11 cellular contexts compared by ENCODE assay signal in the genomic region with DNA sequence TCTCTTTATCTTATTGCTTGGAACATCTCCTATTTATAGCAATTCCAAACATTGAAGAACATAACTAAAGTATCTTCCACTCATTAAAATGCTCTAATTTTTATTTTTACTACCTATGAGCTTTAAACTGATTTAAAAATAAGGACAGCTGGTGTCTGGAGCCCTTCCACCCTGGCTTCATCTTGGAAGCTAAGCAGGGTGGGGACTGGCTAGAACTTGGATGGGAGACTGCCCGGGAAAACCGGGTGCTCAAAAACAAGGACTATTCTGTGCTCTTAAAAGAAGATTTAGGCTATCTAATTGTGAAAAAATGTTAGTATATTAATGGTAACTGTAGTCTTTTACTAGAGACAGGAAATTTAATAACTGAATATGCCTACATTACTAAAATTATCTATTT.
A peak's percentile ranks its signal among the peaks of the same experiment; 100 is the strongest.
DNase-seq lines count a peak whose midpoint lies in the region; ATAC-seq and TF ChIP-seq lines count a peak whose summit lies in the region.
"Had no signal": no experiment of that assay in that cellular context is flagged by ENCODE, and none has a peak within 500 bp of the region (broad histone marks: within the 10 kb centered on the region; RNA-seq: fewer than 3 reads in every experiment).

No MANE protein-coding gene starts in this region.

- H3K9me3 ChIP-seq in mammary epithelial cell (replicated peaks; ENCODE audit: insufficient read depth, low read length) (no peaks in the 10 kb centered on the region), mesenchymal stem cell (ENCODE audit: control insufficient read depth, low read length) (no peaks in the 10 kb centered on the region), gastroesophageal sphincter (no peaks in the 10 kb centered on the region)

- H3K36me3 ChIP-seq in mammary epithelial cell (ENCODE audit: insufficient read depth, low read length) (no peaks in the 10 kb centered on the region), mesenchymal stem cell (ENCODE audit: control insufficient read depth in 1 of 2, insufficient read depth in 2 of 2, low read depth in 1 of 2, low read length in 2 of 2) (no peaks in the 10 kb centered on the region), gastroesophageal sphincter (no peaks in the 10 kb centered on the region)

- no peak overlapping the region for H2BK120ac ChIP-seq in mesenchymal stem cell (ENCODE audit: low read depth, low read length)

- no peak overlapping the region for H3K14ac ChIP-seq in mesenchymal stem cell (ENCODE audit: low read length in 2 of 2)

- no peaks in the 10 kb centered on the region for H3K79me2 ChIP-seq in mammary epithelial cell (ENCODE audit: insufficient read depth, low read length)

- CTCF ChIA-PET in mammary epithelial cell (lab: Charles Lee; ENCODE audit: low non-redundant PET) = no interaction called here

- H3K27me3 ChIP-seq in mammary epithelial cell (ENCODE audit: insufficient read depth, low read length) = peaks cover 4% of the 10 kb centered on the region
- H3K27me3 ChIP-seq in mesenchymal stem cell (ENCODE audit: control insufficient read depth in 1 of 2, insufficient read depth in 1 of 2, low read length in 2 of 2) = peaks cover 32 to 35% of the 10 kb centered on the region in 2 experiments
- H3K27me3 ChIP-seq in gastroesophageal sphincter = peaks cover 25% of the 10 kb centered on the region

- no peak overlapping the region for H3K4me3 ChIP-seq in mammary epithelial cell (replicated peaks in 1 of 3; ENCODE audit: insufficient read depth in 1 of 3, low read depth in 2 of 3, low read length in 3 of 3)
- no peak overlapping the region for H3K4me3 ChIP-seq in mesenchymal stem cell (ENCODE audit: insufficient read depth in 1 of 2, low read depth in 1 of 2, low read length in 2 of 2)
- H3K4me3 ChIP-seq in gastroesophageal sphincter = no peak overlapping the region

- H3K27ac ChIP-seq in mammary epithelial cell (ENCODE audit: insufficient read depth, low read depth, low read length) (no peak overlapping the region), mesenchymal stem cell (ENCODE audit: low read length, poor library complexity, severe bottlenecking) (no peak overlapping the region), gastroesophageal sphincter (no peak overlapping the region)

- ATAC-seq in HG03460 (IDR thresholded peaks at IDR 0.05; ENCODE audit: unreplicated experiment) (no peak), gastroesophageal sphincter (no peak), GM21723 (IDR thresholded peaks at IDR 0.05; ENCODE audit: unreplicated experiment) (no peak)

- no peak for TF ChIP-seq EP300 in gastroesophageal sphincter (IDR thresholded peaks at IDR 0.05)

- no peaks in the 10 kb centered on the region for H3K79me1 ChIP-seq in mesenchymal stem cell (replicated peaks; ENCODE audit: low read length, poor library complexity, severe bottlenecking)

- no peak overlapping the region for H4K8ac ChIP-seq in mesenchymal stem cell (ENCODE audit: low read length)

- no peak overlapping the region for H2BK5ac ChIP-seq in mesenchymal stem cell (ENCODE audit: low read depth, low read length, poor library complexity, severe bottlenecking)

- H4K91ac ChIP-seq in mesenchymal stem cell (ENCODE audit: low read length) = no peak overlapping the region

- no peaks in the 10 kb centered on the region for H4K20me1 ChIP-seq in mammary epithelial cell (ENCODE audit: insufficient read depth, low read length)

- in situ Hi-C loops in mammary epithelial cell (cut with MboI; ENCODE audit: low sequenced_read_pairs in 2 of 2) = loop anchor here in 1 of 2 donors (25.0 kb wide), 1 partner anchor 435 kb away; no protein-coding TSS in a partner anchor

- H3K4me2 ChIP-seq in mammary epithelial cell (ENCODE audit: insufficient read depth, low read depth, low read length) (no peak overlapping the region), mesenchymal stem cell (ENCODE audit: low read length, poor library complexity, severe bottlenecking) (no peak overlapping the region)

- TF ChIP-seq POLR2A in gastroesophageal sphincter (IDR thresholded peaks at IDR 0.05) = no peak

- H2BK12ac ChIP-seq in mesenchymal stem cell (ENCODE audit: low read length in 2 of 2) = no peak overlapping the region

- 45% methylated on average over 2 of the region's 2 CpGs for WGBS in mammary epithelial cell (ENCODE audit: low coverage, missing lambda C conversion rate)
- WGBS in mesenchymal stem cell = 56% methylated on average over 2 of the region's 2 CpGs
- 21 to 25% methylated on average over 2 of the region's 2 CpGs for WGBS in gastroesophageal sphincter (ENCODE audit: low coverage in 1 of 2), 2 donors

- H3K18ac ChIP-seq in mesenchymal stem cell (ENCODE audit: low read depth in 1 of 2, low read length in 2 of 2) = no peak overlapping the region

- no peaks in the 10 kb centered on the region for H3K4me1 ChIP-seq in mammary epithelial cell (ENCODE audit: insufficient read depth, low read length)
- no peaks in the 10 kb centered on the region for H3K4me1 ChIP-seq in mesenchymal stem cell (ENCODE audit: control insufficient read depth, insufficient read depth, low read depth, low read length)
- no peaks in the 10 kb centered on the region for H3K4me1 ChIP-seq in gastroesophageal sphincter

- no peak overlapping the region for H3K4ac ChIP-seq in mesenchymal stem cell (ENCODE audit: low read depth in 1 of 2, low read length in 2 of 2)

- intact Hi-C loops in mammary epithelial cell (cut with micrococcal nuclease) = loop anchor here (10.0 kb wide), 1 partner anchor 1722 kb away; no protein-coding TSS in a partner anchor

- no peak overlapping the region for H2AK5ac ChIP-seq in mesenchymal stem cell (ENCODE audit: low read length, severe bottlenecking)

- TF ChIP-seq CTCF in mammary epithelial cell (conservative IDR thresholded peaks at IDR 0.05 in 1 of 2, IDR thresholded peaks at IDR 0.05 in 1 of 2; ENCODE audit: extremely low read depth in 1 of 2, insufficient read depth in 1 of 2, low read depth in 1 of 2, low read length in 2 of 2) (no peak), gastroesophageal sphincter (IDR thresholded peaks at IDR 0.05) (no peak)

- no peak overlapping the region for H2AFZ ChIP-seq in mammary epithelial cell (ENCODE audit: low read depth, low read length)
- no peak overlapping the region for H2AFZ ChIP-seq in mesenchymal stem cell (ENCODE audit: low read depth, low read length)

- no peak overlapping the region for H3K23ac ChIP-seq in mesenchymal stem cell (ENCODE audit: low read length in 2 of 2)

- H3K9ac ChIP-seq in mammary epithelial cell (ENCODE audit: insufficient read depth, low read length) = no peak overlapping the region
- H3K9ac ChIP-seq in mesenchymal stem cell (ENCODE audit: low read length) = no peak overlapping the region

- dilution Hi-C loops in mammary epithelial cell (cut with HindIII; ENCODE audit: low sequenced_read_pairs) = loop anchor here (25.0 kb wide), 1 partner anchor 435 kb away; no protein-coding TSS in a partner anchor

- BruUV-seq in mammary epithelial cell (replicated peaks; lab: Mats Ljungman, UMichigan) = TSS peak; percentile 98

- H2BK15ac ChIP-seq in mesenchymal stem cell (ENCODE audit: low read depth, poor library complexity, severe bottlenecking) = no peak overlapping the region

- peak; percentile 16 for DNase-seq in EH (ENCODE audit: low read depth)
- peak; percentile 22 for DNase-seq in NAMALWA (ENCODE audit: low spot score)
- DNase-seq in mammary epithelial cell = peak; percentile 16
- peak; percentile 41 for DNase-seq in mesenchymal stem cell
- no peak for DNase-seq in NCI-H2196 (lab: John Stamatoyannopoulos, UW; ENCODE audit: unreplicated experiment)
- DNase-seq: activated CD8-positive, alpha-beta memory T cell treated with anti-CD3 and anti-CD28 coated beads, Interleukin-2, amount 50 U/mL, for 4 hours; kidney glomerular epithelial cell; NCI-H187 had no signal
